In the genomic region with DNA sequence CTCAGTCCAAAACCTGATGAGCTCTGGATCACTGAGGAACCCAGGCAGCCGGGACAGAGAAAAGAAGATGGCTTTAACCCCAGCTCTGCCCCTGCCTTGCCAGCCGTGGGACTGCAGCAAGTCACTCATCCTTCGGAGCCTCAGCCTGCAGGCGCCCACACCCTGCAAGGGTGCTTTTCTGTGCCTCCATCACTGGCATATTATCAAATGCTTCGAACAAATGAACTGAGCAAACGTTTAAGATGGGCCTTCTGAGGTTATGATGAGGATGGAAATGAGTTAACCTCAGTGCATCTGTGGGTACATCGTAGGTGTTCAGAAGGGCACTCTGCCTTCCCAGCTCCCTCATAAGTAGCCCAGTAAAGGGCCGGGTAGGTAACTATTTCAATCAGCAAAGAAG, we compare ENCODE assay signal across 17 cellular contexts.
DNase-seq lines count a peak whose midpoint lies in the region; TF ChIP-seq lines count a peak whose summit lies in the region.
"Had no signal": no experiment of that assay in that cellular context is flagged by ENCODE, and none has a peak within 500 bp of the region (broad histone marks: within the 10 kb centered on the region; RNA-seq: fewer than 3 reads in every experiment).

No MANE protein-coding gene starts in this region.

- intact Hi-C loops in activated CD4-positive, alpha-beta memory T cell treated with anti-CD3 and anti-CD28 coated beads for 36 hours (cut with micrococcal nuclease) = loop anchor here (1.0 kb wide), 1 partner anchor 17 kb away; no protein-coding TSS in a partner anchor
- intact Hi-C loops in vagina (cut with DNase I) (loop anchor here (10.0 kb wide), 1 partner anchor 111 kb away; no protein-coding TSS in a partner anchor), ascending aorta (cut with DNase I) (no loop called here)

- H3K14ac ChIP-seq in mesenchymal stem cell (ENCODE audit: low read length in 2 of 2) = no peak overlapping the region

- H4K8ac ChIP-seq in mesenchymal stem cell (ENCODE audit: low read length) = no peak overlapping the region

- no peak overlapping the region for H3K4ac ChIP-seq in mesenchymal stem cell (ENCODE audit: low read depth in 1 of 2, low read length in 2 of 2)

- POLR2A ChIA-PET in activated CD4-positive, alpha-beta memory T cell treated with anti-CD3 and anti-CD28 coated beads for 36 hours (lab: Charles Lee) = interaction anchor here (0.6 kb wide), 1 partner anchor 63 kb away, joined by 3 read pairs; no protein-coding TSS in a partner anchor

- no peak overlapping the region for H3K9ac ChIP-seq in mesenchymal stem cell (ENCODE audit: low read length)

- no peak overlapping the region for H2BK5ac ChIP-seq in mesenchymal stem cell (ENCODE audit: low read depth, low read length, poor library complexity, severe bottlenecking)

- H4K91ac ChIP-seq in mesenchymal stem cell (ENCODE audit: low read length) = no peak overlapping the region

- no peak for TF ChIP-seq POLR2A in vagina (IDR thresholded peaks at IDR 0.05)

- no peaks in the 10 kb centered on the region for H3K27me3 Mint-ChIP-seq in activated CD4-positive, alpha-beta memory T cell treated with anti-CD3 and anti-CD28 coated beads for 36 hours
- H3K27me3 Mint-ChIP-seq in mesothelial cell of epicardium (ENCODE audit: low read depth) = no peaks in the 10 kb centered on the region
- H3K27me3 Mint-ChIP-seq: stimulated activated naive B cell treated with anti-CD40 and anti-IgM and Interleukin-4, amounts not matched to agents 10 μg/mL and 1 μg/mL and 100 μg/mL, for 72 hours had no signal

- no peak overlapping the region for H3K23ac ChIP-seq in mesenchymal stem cell (ENCODE audit: low read length in 2 of 2)

- peaks cover 29% of the 10 kb centered on the region for H3K4me1 Mint-ChIP-seq in activated CD4-positive, alpha-beta memory T cell treated with anti-CD3 and anti-CD28 coated beads for 36 hours (ENCODE audit: low read depth)
- H3K4me1 Mint-ChIP-seq in mesothelial cell of epicardium = peaks cover 14% of the 10 kb centered on the region
- H3K4me1 Mint-ChIP-seq: neural crest cell had no signal

- DNase-seq in activated effector memory CD4-positive, alpha-beta T cell treated with anti-CD3 and anti-CD28 coated beads, Interleukin-2, amount 50 U/mL, for 16 hours = peak; percentile 62
- DNase-seq in activated effector memory CD4-positive, alpha-beta T cell treated with Interleukin-2 at 50 U/mL for 16 hours = no peak
- peak; percentile 43 for DNase-seq in activated CD4-positive, alpha-beta memory T cell treated with anti-CD3 and anti-CD28 coated beads for 36 hours
- DNase-seq in mesothelial cell of epicardium (ENCODE audit: low spot score in 2 of 2, unreplicated experiment in 2 of 2) = no peak
- DNase-seq in vagina (ENCODE audit: extremely low spot score in 2 of 2) = no peak
- no peak for DNase-seq in mesenchymal stem cell
- no peak for DNase-seq in effector CD4-positive, alpha-beta T cell
- no peak for DNase-seq in ascending aorta (ENCODE audit: low spot score in 2 of 2)
- DNase-seq: ACHN; activated CD4-positive, alpha-beta T cell treated with anti-CD3 and anti-CD28 coated beads, Interleukin-2, amount 50 U/mL, for 4 hours; DMS79; mammary epithelial cell; NCI-H1436; NCI-H748 treated with DMSO at 0.1 percent for 48 hours; stimulated activated naive B cell treated with anti-CD40 and anti-IgM and Interleukin-4, amounts not matched to agents 10 μg/mL and 1 μg/mL and 100 μg/mL, for 72 hours had no signal

- no peak overlapping the region for H2AK5ac ChIP-seq in mesenchymal stem cell (ENCODE audit: low read length, severe bottlenecking)

- CTCF ChIA-PET in activated CD4-positive, alpha-beta memory T cell treated with anti-CD3 and anti-CD28 coated beads for 36 hours (lab: Charles Lee) = interaction anchor here (0.9 to 2.0 kb wide), 3 partner anchors 9 to 132 kb away, joined by 3 to 8 read pairs (median 3); no protein-coding TSS in a partner anchor

- H3K36me3 ChIP-seq in vagina (no peaks in the 10 kb centered on the region), mesenchymal stem cell (ENCODE audit: control insufficient read depth in 1 of 2, insufficient read depth in 2 of 2, low read depth in 1 of 2, low read length in 2 of 2) (no peaks in the 10 kb centered on the region), ascending aorta (no peaks in the 10 kb centered on the region)

- H3K4me2 ChIP-seq in mesenchymal stem cell (ENCODE audit: low read length, poor library complexity, severe bottlenecking) = no peak overlapping the region

- WGBS in mesenchymal stem cell = 95% methylated on average over 8 of the region's 8 CpGs

- no peaks in the 10 kb centered on the region for H3K79me1 ChIP-seq in mesenchymal stem cell (replicated peaks; ENCODE audit: low read length, poor library complexity, severe bottlenecking)

- H3K9me3 ChIP-seq in vagina (no peaks in the 10 kb centered on the region), mesenchymal stem cell (ENCODE audit: control insufficient read depth, low read length) (no peaks in the 10 kb centered on the region), ascending aorta (no peaks in the 10 kb centered on the region)
- H3K9me3 ChIP-seq: tibial nerve had no signal

- no peaks in the 10 kb centered on the region for H3K9me3 Mint-ChIP-seq in activated CD4-positive, alpha-beta memory T cell treated with anti-CD3 and anti-CD28 coated beads for 36 hours
- H3K9me3 Mint-ChIP-seq in mesothelial cell of epicardium = no peaks in the 10 kb centered on the region
- H3K9me3 Mint-ChIP-seq: neural crest cell had no signal

- H3K4me3 ChIP-seq in vagina (no peak overlapping the region), mesenchymal stem cell (ENCODE audit: insufficient read depth in 1 of 2, low read depth in 1 of 2, low read length in 2 of 2) (no peak overlapping the region), ascending aorta (no peak overlapping the region)
- H3K4me3 ChIP-seq: tibial nerve had no signal

- H2BK12ac ChIP-seq in mesenchymal stem cell (ENCODE audit: low read length in 2 of 2) = no peak overlapping the region

- H3K4me1 ChIP-seq in vagina (peaks cover 16% of the 10 kb centered on the region), mesenchymal stem cell (ENCODE audit: control insufficient read depth, insufficient read depth, low read depth, low read length) (no peaks in the 10 kb centered on the region), ascending aorta (no peaks in the 10 kb centered on the region)

- TF ChIP-seq CTCF in mesothelial cell of epicardium (IDR thresholded peaks at IDR 0.05; ENCODE audit: unreplicated experiment) (no peak), vagina (IDR thresholded peaks at IDR 0.05) (no peak), ascending aorta (IDR thresholded peaks at IDR 0.05) (no peak)

- peak overlapping the region; percentile 42 for H3K27ac Mint-ChIP-seq in activated CD4-positive, alpha-beta memory T cell treated with anti-CD3 and anti-CD28 coated beads for 36 hours
- H3K27ac Mint-ChIP-seq in mesothelial cell of epicardium = peak overlapping the region; percentile 78
- H3K27ac Mint-ChIP-seq: stimulated activated naive B cell treated with anti-CD40 and anti-IgM and Interleukin-4, amounts not matched to agents 10 μg/mL and 1 μg/mL and 100 μg/mL, for 72 hours had no signal

- H2AFZ ChIP-seq in mesenchymal stem cell (ENCODE audit: low read depth, low read length) = no peak overlapping the region

- H3K36me3 Mint-ChIP-seq in activated CD4-positive, alpha-beta memory T cell treated with anti-CD3 and anti-CD28 coated beads for 36 hours = peaks cover 57% of the 10 kb centered on the region
- peaks cover 4% of the 10 kb centered on the region for H3K36me3 Mint-ChIP-seq in mesothelial cell of epicardium

- H3K27me3 ChIP-seq in vagina (no peaks in the 10 kb centered on the region), mesenchymal stem cell (ENCODE audit: control insufficient read depth in 1 of 2, insufficient read depth in 1 of 2, low read length in 2 of 2) (no peaks in the 10 kb centered on the region), ascending aorta (no peaks in the 10 kb centered on the region)
- H3K27me3 ChIP-seq: tibial nerve had no signal

- H2BK15ac ChIP-seq in mesenchymal stem cell (ENCODE audit: low read depth, poor library complexity, severe bottlenecking) = no peak overlapping the region

- H3K27ac ChIP-seq in vagina (peak overlapping the region; percentile 64), mesenchymal stem cell (ENCODE audit: low read length, poor library complexity, severe bottlenecking) (no peak overlapping the region), ascending aorta (no peak overlapping the region)

- no peak overlapping the region for H2BK120ac ChIP-seq in mesenchymal stem cell (ENCODE audit: low read depth, low read length)

- H3K4me3 Mint-ChIP-seq in activated CD4-positive, alpha-beta memory T cell treated with anti-CD3 and anti-CD28 coated beads for 36 hours = no peak overlapping the region
- H3K4me3 Mint-ChIP-seq in mesothelial cell of epicardium = no peak overlapping the region
- H3K4me3 Mint-ChIP-seq: neural crest cell; stimulated activated naive B cell treated with anti-CD40 and anti-IgM and Interleukin-4, amounts not matched to agents 10 μg/mL and 1 μg/mL and 100 μg/mL, for 72 hours had no signal

- no peak overlapping the region for H3K18ac ChIP-seq in mesenchymal stem cell (ENCODE audit: low read depth in 1 of 2, low read length in 2 of 2)

Comparison
In these comparisons a context has a peak if more than half of its experiments do, and no peak if none do; other contexts are left out.
1. DNase-seq: peak in activated effector memory CD4-positive, alpha-beta T cell treated with anti-CD3 and anti-CD28 coated beads, Interleukin-2, amount 50 U/mL, for 16 hours (single experiment) and activated CD4-positive, alpha-beta memory T cell treated with anti-CD3 and anti-CD28 coated beads for 36 hours (single experiment); none in activated effector memory CD4-positive, alpha-beta T cell treated with Interleukin-2 at 50 U/mL for 16 hours (single experiment), mesothelial cell of epicardium (0 of 2), vagina (0 of 2), mesenchymal stem cell (single experiment), effector CD4-positive, alpha-beta T cell (single experiment) and ascending aorta (0 of 2).